ENCODE assay signal across 5 cellular contexts in the genomic region with DNA sequence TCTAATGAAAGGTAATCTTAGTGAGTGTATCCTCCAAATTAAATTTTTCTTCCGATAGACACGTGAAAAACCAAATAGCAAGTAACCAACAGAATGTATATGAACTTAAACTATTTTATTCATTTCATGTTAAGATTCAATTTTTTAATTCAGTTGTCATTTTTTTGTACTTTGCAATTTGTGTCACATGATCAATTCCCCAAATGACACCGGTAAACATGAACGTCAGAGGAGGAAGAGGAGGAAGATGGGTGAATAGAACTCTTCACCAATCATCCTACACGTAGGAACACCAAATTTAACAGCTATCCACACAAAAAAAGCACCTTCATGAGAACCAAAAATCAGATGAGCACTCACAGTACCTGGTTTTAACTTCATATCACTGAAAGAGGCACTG.
DNase-seq lines count a peak whose midpoint lies in the region; ATAC-seq, FAIRE-seq and TF ChIP-seq lines count a peak whose summit lies in the region.
"Not testable (repeated sequence)": the region's sequence is repeated elsewhere in the genome, so short reads cannot be mapped to it uniquely, and the experiment has no call there.

No MANE protein-coding gene starts in this region.

- H4K20me1 ChIP-seq in K562 (replicated peaks; ENCODE audit: control insufficient read depth, insufficient read depth, low read length); H1 (replicated peaks in 1 of 2; ENCODE audit: control insufficient read depth in 1 of 2, insufficient read depth in 2 of 2, low read length in 2 of 2); HepG2 (ENCODE audit: insufficient read depth, low read length): not testable (repeated sequence)

- intact Hi-C loops in K562 (cut with micrococcal nuclease); HepG2 (cut with micrococcal nuclease; ENCODE audit: unreplicated experiment): not testable (repeated sequence)

- H3K9ac ChIP-seq in K562 (ENCODE audit: insufficient read depth in 1 of 2, low read depth in 2 of 2, low read length in 2 of 2); H1 (replicated peaks in 1 of 4; ENCODE audit: extremely low read depth in 1 of 4, low read depth in 3 of 4, low read length in 3 of 4); HepG2 (ENCODE audit: insufficient read depth, low read depth, low read length); neuronal stem cell (ENCODE audit: low read depth, low read length, poor library complexity): not testable (repeated sequence)

- POLR2A ChIA-PET in K562 (lab: Yijun Ruan, JAX); H1 (lab: Charles Lee; ENCODE audit: partially characterized antibody); HepG2 (lab: Yijun Ruan, JAX): not testable (repeated sequence)

- H2BK12ac ChIP-seq in H1 (ENCODE audit: low read depth, low read length); neuronal stem cell (ENCODE audit: low read length): not testable (repeated sequence)

- not testable (repeated sequence) for H2BK120ac ChIP-seq in H1 (replicated peaks; ENCODE audit: low read depth, low read length); neuronal stem cell (ENCODE audit: low read depth, low read length)

- H2BK5ac ChIP-seq in H1 (ENCODE audit: low read depth, low read length); neuronal stem cell (ENCODE audit: low read length): not testable (repeated sequence)

- ATAC-seq in K562, HepG2: not testable (repeated sequence)

- H3K4me1 ChIP-seq in K562 (replicated peaks in 1 of 2; ENCODE audit: control insufficient read depth in 2 of 2, insufficient read depth in 2 of 2, low read length in 2 of 2); H1 (replicated peaks in 1 of 4; ENCODE audit: control insufficient read depth in 3 of 4, insufficient read depth in 4 of 4, low read length in 3 of 4); HepG2 (ENCODE audit: insufficient read depth, low read length); neuronal stem cell (ENCODE audit: control insufficient read depth in 2 of 2, insufficient read depth in 1 of 2, low read depth in 1 of 2, low read length in 2 of 2): not testable (repeated sequence)

- CTCF ChIA-PET in K562 (lab: Yijun Ruan, JAX; ENCODE audit: low intra/inter-chr PET ratio); H1 (lab: Charles Lee; ENCODE audit: partially characterized antibody); HepG2 (lab: Yijun Ruan, JAX; ENCODE audit: low intra/inter-chr PET ratio, low total read pairs): not testable (repeated sequence)

- not testable (repeated sequence) for H3K23me2 ChIP-seq in H1 (ENCODE audit: low read depth, low read length)

- H3K27ac ChIP-seq in K562 (ENCODE audit: extremely low read depth, low read depth, low read length); H1 (ENCODE audit: low read depth, low read length); HepG2 (ENCODE audit: extremely low read length, insufficient read depth, low read length); neuronal stem cell (replicated peaks; ENCODE audit: low read length): not testable (repeated sequence)

- not testable (repeated sequence) for H3K4me1 Mint-ChIP-seq in nephron progenitor cell

- not testable (repeated sequence) for H3K14ac ChIP-seq in H1 (ENCODE audit: insufficient read length); neuronal stem cell (ENCODE audit: low read length)

- H3K27ac Mint-ChIP-seq in nephron progenitor cell = peak overlapping the region; percentile 33

- H3K9me1 ChIP-seq in K562 (ENCODE audit: control insufficient read depth, insufficient read depth, low read length) = not testable (repeated sequence)

- TF ChIP-seq POLR2A in K562 (conservative IDR thresholded peaks at IDR 0.05); H1 (IDR thresholded peaks at IDR 0.05; ENCODE audit: control extremely low read depth in 1 of 2, low read depth in 2 of 2, low read length in 2 of 2); HepG2 (IDR thresholded peaks at IDR 0.05; ENCODE audit: insufficient read depth in 1 of 2, low read depth in 2 of 2, low read length in 2 of 2): not testable (repeated sequence)

- H3K4ac ChIP-seq in H1 (replicated peaks; ENCODE audit: insufficient read length, low read depth, low read length); neuronal stem cell (ENCODE audit: low read length): not testable (repeated sequence)

- not testable (repeated sequence) for H4K5ac ChIP-seq in H1 (ENCODE audit: insufficient read length, low read depth, low read length)

- not testable (repeated sequence) for DNase-seq in K562 (ENCODE audit: extremely low read depth in 1 of 4, low spot score in 3 of 4); H1 (ENCODE audit: low read depth in 1 of 2, low spot score in 2 of 2); HepG2 (ENCODE audit: low spot score); nephron progenitor cell; neuronal stem cell (ENCODE audit: low spot score)

- H3K36me3 Mint-ChIP-seq in nephron progenitor cell (ENCODE audit: low read depth) = not testable (repeated sequence)

- TF ChIP-seq RAD21 in K562 (CRISPR knock-in tag; conservative IDR thresholded peaks at IDR 0.05 in 1 of 2, IDR thresholded peaks at IDR 0.05 in 1 of 2); H1 (IDR thresholded peaks at IDR 0.05 in 1 of 2, conservative IDR thresholded peaks at IDR 0.05 in 1 of 2; ENCODE audit: low read depth in 2 of 2, low read length in 2 of 2); HepG2 (CRISPR knock-in tag; IDR thresholded peaks at IDR 0.05): not testable (repeated sequence)

- not testable (repeated sequence) for H2BK15ac ChIP-seq in H1 (ENCODE audit: low read length); neuronal stem cell (ENCODE audit: low read length)

- H3K9me3 ChIP-seq in K562 (replicated peaks; ENCODE audit: control insufficient read depth, insufficient read depth, low read depth, low read length); H1 (ENCODE audit: insufficient read depth in 2 of 2, low read depth in 1 of 2, low read length in 1 of 2); HepG2 (ENCODE audit: low read length); neuronal stem cell (replicated peaks in 1 of 2; ENCODE audit: control insufficient read depth in 2 of 2, insufficient read depth in 1 of 2, low read depth in 1 of 2, low read length in 2 of 2): not testable (repeated sequence)

- not testable (repeated sequence) for H3K56ac ChIP-seq in H1 (replicated peaks; ENCODE audit: insufficient read length, low read depth, low read length)

- not testable (repeated sequence) for H4K8ac ChIP-seq in H1 (ENCODE audit: extremely low read depth, insufficient read depth, low read length); neuronal stem cell (ENCODE audit: low read depth, low read length)

- H3K9me3 Mint-ChIP-seq in nephron progenitor cell = not testable (repeated sequence)

- not testable (repeated sequence) for H3K18ac ChIP-seq in H1 (ENCODE audit: extremely low read depth, low read length); neuronal stem cell (ENCODE audit: low read length)

- H3K36me3 ChIP-seq in K562 (ENCODE audit: control insufficient read depth, insufficient read depth, low read length); H1 (ENCODE audit: control insufficient read depth in 2 of 4, insufficient read depth in 4 of 4, low read length in 3 of 4); HepG2 (replicated peaks in 1 of 2; ENCODE audit: control insufficient read depth in 1 of 2, insufficient read depth in 2 of 2, low read length in 2 of 2); neuronal stem cell (replicated peaks in 1 of 2; ENCODE audit: control insufficient read depth in 2 of 2, insufficient read depth in 2 of 2, low read length in 2 of 2): not testable (repeated sequence)

- H3K4me3 ChIP-seq in K562; H1 (ENCODE audit: extremely low read depth in 1 of 4, insufficient read depth in 2 of 4, low read depth in 3 of 4, low read length in 4 of 4); HepG2 (replicated peaks in 1 of 3; ENCODE audit: insufficient read depth in 1 of 3, low read depth in 2 of 3, low read length in 3 of 3); neuronal stem cell (ENCODE audit: low read length in 2 of 2): not testable (repeated sequence)

- not testable (repeated sequence) for H3K79me2 ChIP-seq in K562 (ENCODE audit: control insufficient read depth, insufficient read depth, low read length); H1 (ENCODE audit: control insufficient read depth in 1 of 2, insufficient read depth in 2 of 2, low read length in 2 of 2); HepG2 (ENCODE audit: insufficient read depth, low read length)

- H2AFZ ChIP-seq in K562 (ENCODE audit: low read depth, low read length); HepG2 (ENCODE audit: low read length): not testable (repeated sequence)
- H2AFZ ChIP-seq in H1 (ENCODE audit: low read length) (0 out of 2 replicates have a peak overlapping the region, but pooled peaks have one; percentile 32), neuronal stem cell (ENCODE audit: low read length) (peak overlapping the region; percentile 16)

- under 1% methylated on average over 5 of the region's 5 CpGs for WGBS in K562 (ENCODE audit: insufficient coverage, low coverage, missing lambda C conversion rate)
- 94% methylated on average over 5 of the region's 5 CpGs; no CpG with 5 or more reads in 1 of the 2 experiments for WGBS in H1 (ENCODE audit: extremely low coverage in 1 of 2, insufficient coverage in 1 of 2, insufficient read length in 1 of 2, insufficient replicate concordance in 2 of 2, low coverage in 1 of 2, low lambda C conversion rate in 2 of 2, missing lambda C conversion rate in 1 of 2), 2 experiments
- 2% methylated on average over 5 of the region's 5 CpGs for whole genome bisulfite sequencing in HepG2 (ENCODE audit: low lambda C conversion rate)
- no CpG with 5 or more reads among the region's 5 CpGs for WGBS in neuronal stem cell (ENCODE audit: extremely low coverage in 2 of 2, insufficient read length in 2 of 2, insufficient replicate concordance in 1 of 2), 2 donors

- not testable (repeated sequence) for TF ChIP-seq CTCF in K562 (IDR thresholded peaks at IDR 0.05 in 2 of 3, conservative IDR thresholded peaks at IDR 0.05 in 1 of 3; ENCODE audit: insufficient read depth in 2 of 3, low read depth in 1 of 3, low read length in 3 of 3); H1 (IDR thresholded peaks at IDR 0.05; ENCODE audit: control extremely low read depth in 1 of 3, insufficient read depth in 1 of 3, low read depth in 1 of 3, low read length in 3 of 3); HepG2 (CRISPR knock-in tag; IDR thresholded peaks at IDR 0.05); nephron progenitor cell (IDR thresholded peaks at IDR 0.05)

- not testable (repeated sequence) for H3K27me3 Mint-ChIP-seq in nephron progenitor cell (ENCODE audit: low read depth, poor library complexity)

- H4K91ac ChIP-seq in H1 (replicated peaks; ENCODE audit: insufficient read length, low read length); neuronal stem cell (ENCODE audit: low read depth, low read length, poor library complexity): not testable (repeated sequence)

- FAIRE-seq in K562 (lab: Jason Lieb, UNC); H1 (lab: Jason Lieb, UNC); HepG2 (lab: Jason Lieb, UNC): not testable (repeated sequence)

- not testable (repeated sequence) for H2BK20ac ChIP-seq in H1 (ENCODE audit: low read length)

- in situ Hi-C loops in K562 (cut with MboI); HepG2 (cut with HindIII; ENCODE audit: extremely low pct_ligation_motif_present, low pct_unique_long_range_greater_than_20kb): not testable (repeated sequence)

- not testable (repeated sequence) for H2AK5ac ChIP-seq in H1 (ENCODE audit: low read depth, low read length); neuronal stem cell (ENCODE audit: low read depth, low read length)

- TF ChIP-seq EP300 in K562 (IDR thresholded peaks at IDR 0.05; ENCODE audit: low read length); H1 (IDR thresholded peaks at IDR 0.05; ENCODE audit: borderline replicate concordance in 1 of 2, low read depth in 2 of 2, low read length in 2 of 2); HepG2 (IDR thresholded peaks at IDR 0.05; ENCODE audit: low read depth in 2 of 2, low read length in 2 of 2); HepG2 (CRISPR knock-in tag; IDR thresholded peaks at IDR 0.05; ENCODE audit: borderline replicate concordance): not testable (repeated sequence)

- not testable (repeated sequence) for H3K79me1 ChIP-seq in H1 (ENCODE audit: low read depth, low read length); neuronal stem cell (ENCODE audit: low read depth, low read length)

- not testable (repeated sequence) for H3K4me3 Mint-ChIP-seq in nephron progenitor cell

- H3K4me2 ChIP-seq in K562 (ENCODE audit: insufficient read depth, low read length); H1 (ENCODE audit: insufficient read depth in 1 of 2, low read depth in 2 of 2, low read length in 2 of 2); HepG2 (ENCODE audit: low read depth, low read length); neuronal stem cell (ENCODE audit: insufficient read depth, low read length, poor library complexity, severe bottlenecking): not testable (repeated sequence)

- BruUV-seq in K562 (replicated peaks; lab: Mats Ljungman, UMichigan); HepG2 (replicated peaks; lab: Mats Ljungman, UMichigan): not testable (repeated sequence)

- not testable (repeated sequence) for H3K27me3 ChIP-seq in K562 (ENCODE audit: control insufficient read depth in 2 of 2, insufficient read depth in 2 of 2, low read length in 2 of 2); H1 (replicated peaks in 1 of 4; ENCODE audit: control insufficient read depth in 3 of 4, extremely low read depth in 1 of 4, insufficient read depth in 3 of 4, low read length in 3 of 4); HepG2 (ENCODE audit: control insufficient read depth in 1 of 2, insufficient read depth in 2 of 2, low read length in 2 of 2); neuronal stem cell (ENCODE audit: control insufficient read depth in 3 of 3, insufficient read depth in 3 of 3, low read depth in 1 of 3, low read length in 3 of 3)

- not testable (repeated sequence) for H3K23ac ChIP-seq in H1 (ENCODE audit: insufficient read length); neuronal stem cell (ENCODE audit: low read depth, low read length, poor library complexity)
